38 cellular contexts compared by ENCODE assay signal in the genomic region with DNA sequence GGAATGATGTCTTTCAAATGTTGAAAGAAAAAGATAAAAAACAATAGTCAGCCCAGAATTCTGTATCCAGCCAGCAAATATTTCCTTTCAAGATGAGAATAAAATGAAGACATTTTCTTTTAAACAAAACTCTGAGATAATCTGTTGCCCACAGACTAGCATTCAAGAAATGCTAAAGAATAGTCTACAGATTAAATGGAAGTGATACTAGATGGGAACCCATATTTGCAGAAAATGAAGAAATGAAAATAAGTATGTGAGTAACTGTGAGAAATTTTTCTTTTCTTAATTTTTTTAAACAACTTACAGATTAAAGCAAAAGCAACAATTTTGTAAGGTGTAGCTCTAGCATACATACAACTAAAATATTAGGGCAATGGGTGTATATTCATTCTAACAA.
"Had no signal": no experiment of that assay in that cellular context is flagged by ENCODE, and none has a peak within 500 bp of the region (broad histone marks: within the 10 kb centered on the region; RNA-seq: fewer than 3 reads in every experiment).

No MANE protein-coding gene starts in this region.

- H3K27me3 ChIP-seq: adrenal gland, ascending aorta, body of pancreas, brain microvascular endothelial cell, breast epithelium, cardiac muscle cell had no signal

- H3K4me3 ChIP-seq: adrenal gland, ascending aorta, body of pancreas, breast epithelium, cardiac muscle cell had no signal

- H3K27me3 Mint-ChIP-seq: activated naive CD4-positive, alpha-beta T cell treated with anti-CD3 and anti-CD28 coated beads, Interleukin-2, amount 10 ng/mL, durations not matched to agents 7 days and 5 days; activated naive CD8-positive, alpha-beta T cell; activated naive CD8-positive, alpha-beta T cell treated with anti-CD3 and anti-CD28 coated beads for 36 hours; activated naive CD8-positive, alpha-beta T cell treated with anti-CD3 and anti-CD28 coated beads, Interleukin-2, amount 10 ng/mL, durations not matched to agents 7 days and 5 days; activated naive CD8-positive, alpha-beta T cell treated with anti-CD3 and anti-CD28 coated beads, Interleukin-2, amount 50 U/mL, for 24 hours; activated T-cell treated with anti-CD3 and anti-CD28 coated beads, Interleukin-2, amount 50 U/mL, for 24 hours; activated T-helper 17 cell treated with anti-CD3 and anti-CD28 coated beads, Interleukin-2, amount 50 U/mL, for 72 hours; brain; central memory CD8-positive, alpha-beta T cell had no signal

- H3K4me1 Mint-ChIP-seq: activated naive CD4-positive, alpha-beta T cell treated with anti-CD3 and anti-CD28 coated beads, Interleukin-2, amount 10 ng/mL, durations not matched to agents 7 days and 5 days; activated naive CD4-positive, alpha-beta T cell treated with anti-CD3 and anti-CD28 coated beads, Interleukin-2, amount 50 U/mL, for 24 hours; activated naive CD8-positive, alpha-beta T cell treated with anti-CD3 and anti-CD28 coated beads for 36 hours; activated naive CD8-positive, alpha-beta T cell treated with anti-CD3 and anti-CD28 coated beads, Interleukin-2, amount 10 ng/mL, durations not matched to agents 7 days and 5 days; activated naive CD8-positive, alpha-beta T cell treated with anti-CD3 and anti-CD28 coated beads, Interleukin-2, amount 50 U/mL, for 24 hours; activated T-helper 17 cell treated with anti-CD3 and anti-CD28 coated beads, Interleukin-2, amount 50 U/mL, for 72 hours; brain; central memory CD8-positive, alpha-beta T cell had no signal

- DNase-seq: activated effector memory CD4-positive, alpha-beta T cell treated with anti-CD3 and anti-CD28 coated beads, Interleukin-2, amount 50 U/mL, for 16 hours; activated effector memory CD4-positive, alpha-beta T cell treated with Interleukin-2 at 50 U/mL for 16 hours; activated gamma-delta T cell; activated gamma-delta T cell treated with Interleukin-2 at 50 U/mL for 16 hours; activated naive CD4-positive, alpha-beta T cell; activated naive CD4-positive, alpha-beta T cell treated with anti-CD3 and anti-CD28 coated beads for 36 hours; activated naive CD4-positive, alpha-beta T cell treated with anti-CD3 and anti-CD28 coated beads, Interleukin-2, amount 10 ng/mL, durations not matched to agents 7 days and 5 days; activated naive CD4-positive, alpha-beta T cell treated with anti-CD3 and anti-CD28 coated beads, Interleukin-2, amount 50 U/mL, for 16 hours; activated naive CD4-positive, alpha-beta T cell treated with Interleukin-2 at 50 U/mL for 16 hours; activated naive CD8-positive, alpha-beta T cell treated with anti-CD3 and anti-CD28 coated beads for 36 hours; activated naive CD8-positive, alpha-beta T cell treated with anti-CD3 and anti-CD28 coated beads, Interleukin-2, amount 10 ng/mL, durations not matched to agents 7 days and 5 days; activated naive CD8-positive, alpha-beta T cell treated with anti-CD3 and anti-CD28 coated beads, Interleukin-2, amount 50 U/mL, for 24 hours; activated T-cell treated with anti-CD3 and anti-CD28 coated beads, Interleukin-2, amount 50 U/mL, for 24 hours; activated T-cell treated with anti-CD3 and anti-CD28 coated beads, Interleukin-2, amount 50 U/mL, for 4 hours; activated T-cell treated with anti-CD3 and anti-CD28 coated beads, Interleukin-2, amount 50 U/mL, for 48 hours; activated T-cell treated with anti-CD3 and anti-CD28 coated beads, Interleukin-2, amount 50 U/mL, for 72 hours; adrenal gland; amniotic stem cell; amygdala; anterior cingulate cortex; aorta; body of pancreas; brain microvascular endothelial cell; caudate nucleus; central memory CD4-positive, alpha-beta T cell; cerebellar nuclear complex had no signal

- H3K36me3 ChIP-seq: adrenal gland, ascending aorta, brain microvascular endothelial cell, breast epithelium, cardiac muscle cell had no signal

- H3K27ac Mint-ChIP-seq: activated naive CD4-positive, alpha-beta T cell treated with anti-CD3 and anti-CD28 coated beads for 36 hours; activated naive CD4-positive, alpha-beta T cell treated with anti-CD3 and anti-CD28 coated beads, Interleukin-2, amount 10 ng/mL, durations not matched to agents 7 days and 5 days; activated naive CD4-positive, alpha-beta T cell treated with anti-CD3 and anti-CD28 coated beads, Interleukin-2, amount 50 U/mL, for 24 hours; activated naive CD4-positive, alpha-beta T cell treated with anti-CD3 and anti-CD28 coated beads, Interleukin-2, amount 50 U/mL, for 72 hours; activated naive CD8-positive, alpha-beta T cell; activated naive CD8-positive, alpha-beta T cell treated with anti-CD3 and anti-CD28 coated beads for 36 hours; activated naive CD8-positive, alpha-beta T cell treated with anti-CD3 and anti-CD28 coated beads, Interleukin-2, amount 10 ng/mL, durations not matched to agents 7 days and 5 days; activated naive CD8-positive, alpha-beta T cell treated with anti-CD3 and anti-CD28 coated beads, Interleukin-2, amount 50 U/mL, for 24 hours; activated T-cell treated with anti-CD3 and anti-CD28 coated beads, Interleukin-2, amount 50 U/mL, for 24 hours; activated T-cell treated with anti-CD3 and anti-CD28 coated beads, Interleukin-2, amount 50 U/mL, for 72 hours; activated T-helper 1 cell treated with anti-CD3 and anti-CD28 coated beads, Interleukin-12 subunit alpha, Interleukin-12 subunit beta, Interleukin-2, Interleukin-4 antibody, amounts not matched to agents 30 ng/mL and 10 ng/mL and 1 ng/mL, durations not matched to agents 14 hours and 24 hours and 36 hours; activated T-helper 17 cell treated with anti-CD3 and anti-CD28 coated beads, Interleukin-2, amount 50 U/mL, for 72 hours; activated T-helper 2 cell treated with anti-CD3 and anti-CD28 coated beads, Interferon-gamma antibody, Interleukin-2, Interleukin-4, amounts not matched to agents 10 μg/mL and 5 μg/mL and 100 μg/mL, durations not matched to agents 14 hours and 24 hours and 36 hours; brain had no signal

- H3K36me3 Mint-ChIP-seq: activated naive CD4-positive, alpha-beta T cell treated with anti-CD3 and anti-CD28 coated beads, Interleukin-2, amount 10 ng/mL, durations not matched to agents 7 days and 5 days; activated naive CD4-positive, alpha-beta T cell treated with anti-CD3 and anti-CD28 coated beads, Interleukin-2, amount 50 U/mL, for 24 hours; activated naive CD4-positive, alpha-beta T cell treated with anti-CD3 and anti-CD28 coated beads, Interleukin-2, amount 50 U/mL, for 72 hours; activated naive CD8-positive, alpha-beta T cell; activated naive CD8-positive, alpha-beta T cell treated with anti-CD3 and anti-CD28 coated beads for 36 hours; activated naive CD8-positive, alpha-beta T cell treated with anti-CD3 and anti-CD28 coated beads, Interleukin-2, amount 10 ng/mL, durations not matched to agents 7 days and 5 days; brain had no signal

- H3K9me3 ChIP-seq: adrenal gland, ascending aorta, body of pancreas had no signal

- H3K4me1 ChIP-seq: adrenal gland, ascending aorta, body of pancreas, breast epithelium had no signal

- ATAC-seq: activated naive CD4-positive, alpha-beta T cell treated with anti-CD3 and anti-CD28 coated beads, Interleukin-2, amount 50 U/mL, for 72 hours; activated naive CD8-positive, alpha-beta T cell treated with anti-CD3 and anti-CD28 coated beads, Interleukin-2, amount 50 U/mL, for 24 hours; activated T-cell treated with anti-CD3 and anti-CD28 coated beads, Interleukin-2, amount 50 U/mL, for 4 hours; activated T-cell treated with anti-CD3 and anti-CD28 coated beads, Interleukin-2, amount 50 U/mL, for 72 hours; activated T-helper 17 cell treated with anti-CD3 and anti-CD28 coated beads, Interleukin-2, amount 50 U/mL, for 72 hours; body of pancreas had no signal

- FAIRE-seq: astrocyte had no signal

- H3K27ac ChIP-seq: adrenal gland, ascending aorta, body of pancreas, brain microvascular endothelial cell, breast epithelium, cardiac muscle cell had no signal

- H3K4me3 Mint-ChIP-seq: activated naive CD4-positive, alpha-beta T cell treated with anti-CD3 and anti-CD28 coated beads for 36 hours; activated naive CD4-positive, alpha-beta T cell treated with anti-CD3 and anti-CD28 coated beads, Interleukin-2, amount 10 ng/mL, durations not matched to agents 7 days and 5 days; activated naive CD4-positive, alpha-beta T cell treated with anti-CD3 and anti-CD28 coated beads, Interleukin-2, amount 50 U/mL, for 24 hours; activated naive CD8-positive, alpha-beta T cell; activated naive CD8-positive, alpha-beta T cell treated with anti-CD3 and anti-CD28 coated beads for 36 hours; activated naive CD8-positive, alpha-beta T cell treated with anti-CD3 and anti-CD28 coated beads, Interleukin-2, amount 10 ng/mL, durations not matched to agents 7 days and 5 days; activated naive CD8-positive, alpha-beta T cell treated with anti-CD3 and anti-CD28 coated beads, Interleukin-2, amount 50 U/mL, for 24 hours; activated T-cell treated with anti-CD3 and anti-CD28 coated beads, Interleukin-2, amount 50 U/mL, for 24 hours; activated T-cell treated with anti-CD3 and anti-CD28 coated beads, Interleukin-2, amount 50 U/mL, for 4 hours; activated T-cell treated with anti-CD3 and anti-CD28 coated beads, Interleukin-2, amount 50 U/mL, for 72 hours; activated T-helper 1 cell treated with anti-CD3 and anti-CD28 coated beads, Interleukin-12 subunit alpha, Interleukin-12 subunit beta, Interleukin-2, Interleukin-4 antibody, amounts not matched to agents 30 ng/mL and 10 ng/mL and 1 ng/mL, durations not matched to agents 14 hours and 24 hours and 36 hours; activated T-helper 17 cell treated with anti-CD3 and anti-CD28 coated beads, Interleukin-2, amount 50 U/mL, for 72 hours; brain; central memory CD8-positive, alpha-beta T cell had no signal
